ENCODE assay signal across 8 cellular contexts in the genomic region with DNA sequence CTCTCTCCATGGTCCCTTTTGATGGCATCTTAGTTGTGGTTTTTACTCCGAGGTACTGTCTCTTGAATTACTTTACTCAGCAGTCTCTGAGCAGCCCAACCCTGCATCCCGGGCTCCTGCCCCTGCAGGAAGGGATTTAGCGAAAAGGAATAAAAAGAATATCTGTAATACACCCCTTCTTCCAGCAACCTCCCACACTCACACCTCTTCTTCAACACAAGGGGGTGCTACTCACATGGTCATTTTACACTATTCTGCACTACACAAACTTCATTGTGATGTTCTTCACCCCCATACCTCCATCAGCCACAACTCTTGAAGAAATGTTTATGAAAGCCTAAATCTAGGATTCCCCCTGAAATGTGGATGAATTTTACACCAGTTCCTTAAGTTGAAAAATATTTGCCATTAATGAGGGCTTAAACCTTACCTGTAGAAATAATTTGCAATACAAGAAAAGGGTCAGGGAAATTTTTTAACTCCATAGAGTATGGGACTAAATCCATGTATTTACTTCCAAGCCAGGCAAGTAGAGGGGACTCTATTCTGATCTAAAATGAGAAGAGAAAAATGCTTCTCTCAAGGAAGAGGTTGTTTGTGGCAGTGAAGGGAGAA. TPM values are rescaled to one million over a fixed set of nuclear protein-coding genes. Genes with fewer than 3 reads are reported as not detected.
DNase-seq lines count a peak whose midpoint lies in the region; ATAC-seq, FAIRE-seq and TF ChIP-seq lines count a peak whose summit lies in the region.

No MANE protein-coding gene starts in this region.

- no peaks in the 10 kb centered on the region for H3K9me3 ChIP-seq in psoas muscle

- no peaks in the 10 kb centered on the region for H3K27me3 Mint-ChIP-seq in glutamatergic neuron (ENCODE audit: unreplicated experiment)

- intact Hi-C loops in psoas muscle (cut with DNase I) = loop anchor here (2.0 to 10.0 kb wide), 4 partner anchors 213 to 321 kb away; no protein-coding TSS in a partner anchor

- no peak overlapping the region for H3K4me3 Mint-ChIP-seq in glutamatergic neuron (ENCODE audit: unreplicated experiment)

- H3K9me3 Mint-ChIP-seq in glutamatergic neuron (ENCODE audit: unreplicated experiment) = no peaks in the 10 kb centered on the region

- no peaks in the 10 kb centered on the region for H3K36me3 Mint-ChIP-seq in glutamatergic neuron (ENCODE audit: unreplicated experiment)

- ATAC-seq in HG03342 (IDR thresholded peaks at IDR 0.05; ENCODE audit: unreplicated experiment) (peak; percentile 87), psoas muscle (peak; percentile 63 to 76 (median 67))

- no peaks in the 10 kb centered on the region for H3K4me1 ChIP-seq in psoas muscle

- H3K27ac Mint-ChIP-seq in glutamatergic neuron (ENCODE audit: unreplicated experiment) = no peak overlapping the region

- WGBS in psoas muscle, 3 donors = 19 to 32% (median 19%) methylated on average over 3 of the region's 3 CpGs

- H3K4me3 ChIP-seq in psoas muscle = no peak overlapping the region

- H3K27me3 ChIP-seq in psoas muscle (ENCODE audit: insufficient read depth in 3 of 3, low read length in 2 of 3) = no peaks in the 10 kb centered on the region

- no peak overlapping the region for H3K27ac ChIP-seq in psoas muscle

- DNase-seq in DMS114 treated with DMSO at 0.1 percent for 48 hours (lab: John Stamatoyannopoulos, UW; ENCODE audit: unreplicated experiment) (peak; percentile 72), GM19239 (ENCODE audit: insufficient read length, low spot score) (peak; percentile 56), NCI-H524 treated with DMSO at 0.1 percent for 48 hours (lab: John Stamatoyannopoulos, UW) (peak; percentile 10), activated T-helper 1 cell treated with Interleukin-2 at 50 U/mL for 16 hours (ENCODE audit: low read depth) (peak; percentile 0), glutamatergic neuron (no peak), psoas muscle (no peak), ecto neural progenitor cell (ENCODE audit: low spot score) (no peak)

- H3K36me3 ChIP-seq in psoas muscle (ENCODE audit: insufficient read depth in 1 of 2, low read depth in 1 of 2) = no peaks in the 10 kb centered on the region

- FAIRE-seq in GM19239 (lab: Jason Lieb, UNC) = peak; percentile 97

- no peaks in the 10 kb centered on the region for H3K4me1 Mint-ChIP-seq in glutamatergic neuron (ENCODE audit: low read depth, unreplicated experiment)

- peak; percentile 81 for TF ChIP-seq CTCF in glutamatergic neuron (IDR thresholded peaks at IDR 0.05; ENCODE audit: partially characterized antibody, unreplicated experiment)
- TF ChIP-seq CTCF in psoas muscle (IDR thresholded peaks at IDR 0.05) = peak; percentile 71

RNA-seq across cellular contexts. Expression of gene TPD52L3, which starts 26.0 kb away (rescaled TPM):
- total RNA-seq in glutamatergic neuron (ENCODE audit: unreplicated experiment) (not detected), psoas muscle (not detected)
- polyA plus RNA-seq in psoas muscle = not detected

RNA-seq across cellular contexts. Expression of gene UHRF2, which starts 58.8 kb away (rescaled TPM):
- total RNA-seq in glutamatergic neuron (ENCODE audit: unreplicated experiment) = 54.2 TPM
- 10 to 100 TPM; 12.5 to 18.2 (median 15.2) TPM for total RNA-seq in psoas muscle
- polyA plus RNA-seq in psoas muscle = 10 to 100 TPM; 11.2 to 13.3 (median 12.7) TPM

Comparison
In these comparisons a context has a peak if more than half of its experiments do, and no peak if none do; other contexts are left out.
1. DNase-seq: peak in DMS114 treated with DMSO at 0.1 percent for 48 hours (single experiment), GM19239 (single experiment), NCI-H524 treated with DMSO at 0.1 percent for 48 hours (single experiment) and activated T-helper 1 cell treated with Interleukin-2 at 50 U/mL for 16 hours (single experiment); none in glutamatergic neuron (single experiment), psoas muscle (0 of 2) and ecto neural progenitor cell (single experiment).